In genomic region chr7:108127461-108127860, GRCh38 we compare ENCODE assay signal across 32 cellular contexts. TPM values are rescaled to one million over a fixed set of nuclear protein-coding genes. Genes with fewer than 3 reads are reported as not detected.
"Had no signal": no experiment of that assay in that cellular context is flagged by ENCODE, and none has a peak within 500 bp of the region (broad histone marks: within the 10 kb centered on the region; RNA-seq: fewer than 3 reads in every experiment).

No MANE protein-coding gene starts in this region.

- H3K36me3 ChIP-seq: ascending aorta, SJCRH30, WERI-Rb-1 had no signal

- H3K4me1 ChIP-seq: ascending aorta, body of pancreas, SJCRH30 had no signal

- H3K27me3 ChIP-seq: ascending aorta, body of pancreas, SJCRH30 had no signal

- H3K4me1 Mint-ChIP-seq: activated naive CD4-positive, alpha-beta T cell treated with anti-CD3 and anti-CD28 coated beads, Interleukin-2, amount 50 U/mL, for 24 hours had no signal

- H3K4me3 ChIP-seq: ascending aorta, body of pancreas, SJCRH30, SK-N-MC had no signal

- DNase-seq: activated CD4-positive, alpha-beta T cell treated with anti-CD3 and anti-CD28 coated beads for 1 hour; activated CD4-positive, alpha-beta T cell treated with anti-CD3 and anti-CD28 coated beads for 48 hours; activated CD4-positive, alpha-beta T cell treated with anti-CD3 and anti-CD28 coated beads, Interleukin-2, amount 50 U/mL, for 4 hours; activated CD4-positive, CD25-positive, alpha-beta regulatory T cell; activated CD8-positive, alpha-beta T cell treated with anti-CD3 and anti-CD28 coated beads, Interleukin-2, amount 10 ng/mL, durations not matched to agents 7 days and 5 days; activated gamma-delta T cell; activated naive CD4-positive, alpha-beta T cell treated with Interleukin-2 at 50 U/mL for 16 hours; activated naive CD8-positive, alpha-beta T cell treated with anti-CD3 and anti-CD28 coated beads, Interleukin-2, amount 10 ng/mL, durations not matched to agents 7 days and 5 days; activated T-cell treated with anti-CD3 and anti-CD28 coated beads, Interleukin-2, amount 50 U/mL, for 24 hours; amygdala; body of pancreas; central memory CD4-positive, alpha-beta T cell; Karpas-422; NCI-H1105; NCI-H1417 treated with DMSO at 0.1 percent for 48 hours; NCI-H187 treated with DMSO at 0.1 percent for 48 hours; NCI-H2081; NCI-H226; NCI-H446 treated with DMSO at 0.1 percent for 48 hours; NCI-H524; NCI-H69; SHP77; SJCRH30; T1000; WERI-Rb-1 had no signal

- H3K9me3 ChIP-seq: ascending aorta, body of pancreas had no signal

- H3K9me3 Mint-ChIP-seq: activated naive CD4-positive, alpha-beta T cell treated with anti-CD3 and anti-CD28 coated beads, Interleukin-2, amount 50 U/mL, for 24 hours; activated naive CD8-positive, alpha-beta T cell treated with anti-CD3 and anti-CD28 coated beads, Interleukin-2, amount 10 ng/mL, durations not matched to agents 7 days and 5 days; activated T-cell treated with anti-CD3 and anti-CD28 coated beads, Interleukin-2, amount 50 U/mL, for 24 hours; activated T-helper 2 cell treated with anti-CD3 and anti-CD28 coated beads, Interferon-gamma antibody, Interleukin-2, Interleukin-4, amounts not matched to agents 10 μg/mL and 5 μg/mL and 100 μg/mL, durations not matched to agents 14 hours and 24 hours and 36 hours had no signal

- H3K27ac Mint-ChIP-seq: activated CD8-positive, alpha-beta T cell treated with anti-CD3 and anti-CD28 coated beads, Interleukin-2, amount 10 ng/mL, durations not matched to agents 7 days and 5 days; activated naive CD4-positive, alpha-beta T cell treated with anti-CD3 and anti-CD28 coated beads, Interleukin-2, amount 50 U/mL, for 24 hours; activated naive CD8-positive, alpha-beta T cell treated with anti-CD3 and anti-CD28 coated beads, Interleukin-2, amount 10 ng/mL, durations not matched to agents 7 days and 5 days; activated T-cell treated with anti-CD3 and anti-CD28 coated beads, Interleukin-2, amount 50 U/mL, for 24 hours; activated T-helper 2 cell treated with anti-CD3 and anti-CD28 coated beads, Interferon-gamma antibody, Interleukin-2, Interleukin-4, amounts not matched to agents 10 μg/mL and 5 μg/mL and 100 μg/mL, durations not matched to agents 14 hours and 24 hours and 36 hours had no signal

- H3K27me3 Mint-ChIP-seq: activated naive CD4-positive, alpha-beta T cell treated with anti-CD3 and anti-CD28 coated beads, Interleukin-2, amount 50 U/mL, for 24 hours had no signal

- H3K36me3 Mint-ChIP-seq: activated naive CD4-positive, alpha-beta T cell treated with anti-CD3 and anti-CD28 coated beads, Interleukin-2, amount 50 U/mL, for 24 hours had no signal

- H3K4me3 Mint-ChIP-seq: activated CD8-positive, alpha-beta T cell treated with anti-CD3 and anti-CD28 coated beads, Interleukin-2, amount 10 ng/mL, durations not matched to agents 7 days and 5 days; activated naive CD4-positive, alpha-beta T cell treated with anti-CD3 and anti-CD28 coated beads, Interleukin-2, amount 50 U/mL, for 24 hours; activated naive CD8-positive, alpha-beta T cell treated with anti-CD3 and anti-CD28 coated beads, Interleukin-2, amount 10 ng/mL, durations not matched to agents 7 days and 5 days; activated T-cell treated with anti-CD3 and anti-CD28 coated beads, Interleukin-2, amount 50 U/mL, for 24 hours had no signal

- H3K27ac ChIP-seq: ascending aorta, body of pancreas, SJCRH30, SK-N-MC, WERI-Rb-1 had no signal

- ATAC-seq: activated CD8-positive, alpha-beta T cell treated with anti-CD3 and anti-CD28 coated beads, Interleukin-2, amount 10 ng/mL, durations not matched to agents 7 days and 5 days; body of pancreas; Panc1 had no signal

RNA-seq across cellular contexts. Expression of gene LAMB4, which starts 2.7 kb away (rescaled TPM):
- total RNA-seq: activated CD8-positive, alpha-beta T cell treated with anti-CD3 and anti-CD28 coated beads, Interleukin-2, amount 10 ng/mL, durations not matched to agents 7 days and 5 days; activated naive CD8-positive, alpha-beta T cell treated with anti-CD3 and anti-CD28 coated beads, Interleukin-2, amount 10 ng/mL, durations not matched to agents 7 days and 5 days; activated T-helper 2 cell treated with anti-CD3 and anti-CD28 coated beads, Interferon-gamma antibody, Interleukin-2, Interleukin-4, amounts not matched to agents 10 μg/mL and 5 μg/mL and 100 μg/mL, durations not matched to agents 14 hours and 24 hours and 36 hours; ascending aorta; SJCRH30; T-helper 1 cell treated with Interleukin-12 subunit alpha and Interleukin-12 subunit beta and Interleukin-4 antibody, amounts not matched to agents 30 ng/mL and 1 ng/mL, for 36 hours; T-helper 2 cell treated with Interferon-gamma antibody and Interleukin-4, amounts not matched to agents 100 ng/mL and 5 ng/mL, for 36 hours had no signal
